In genomic region chr1:2548068-2548589, GRCh38 we compare ENCODE assay signal across 8 cellular contexts.
DNase-seq lines count a peak whose midpoint lies in the region; ATAC-seq and TF ChIP-seq lines count a peak whose summit lies in the region.

No MANE protein-coding gene starts in this region.

- no peak for ATAC-seq in GM18505 (IDR thresholded peaks at IDR 0.05; ENCODE audit: unreplicated experiment)

- DNase-seq in DMS79 (lab: John Stamatoyannopoulos, UW), result peak; percentile 52
- DNase-seq in HCEC 1CT, result peak; percentile 41
- peak; percentile 89 for DNase-seq in NCI-H2196 (lab: John Stamatoyannopoulos, UW; ENCODE audit: unreplicated experiment)
- DNase-seq in activated CD4-positive, alpha-beta T cell treated with anti-CD3 and anti-CD28 coated beads for 4 hours, result peak; percentile 84 to 87
- DNase-seq in left kidney (ENCODE audit: low read depth, low spot score), result peak; percentile 91
- peak; percentile 86 to 87 for DNase-seq in stimulated activated CD4-positive, alpha-beta T cell treated with anti-CD3 and anti-CD28 coated beads, Interleukin-2, amount 100 ng/mL, for 24 hours

- no peak for TF ChIP-seq POLR2A in GM18505 (IDR thresholded peaks at IDR 0.05; ENCODE audit: borderline replicate concordance, extremely low read depth, insufficient read depth, insufficient read length)

- H3K27ac ChIP-seq in cingulate gyrus (ENCODE audit: low read depth, low read length), result peak overlapping the region; percentile 99

Comparison
In these comparisons a context has a peak if more than half of its experiments do, and no peak if none do; other contexts are left out.
1. DNase-seq: peak in every context shown above with its lines; median percentile 91 in left kidney; 89 in NCI-H2196; 86 in stimulated activated CD4-positive, alpha-beta T cell treated with anti-CD3 and anti-CD28 coated beads, Interleukin-2, amount 100 ng/mL, for 24 hours; 86 in activated CD4-positive, alpha-beta T cell treated with anti-CD3 and anti-CD28 coated beads for 4 hours; 52 in DMS79; 41 in HCEC 1CT.